40 cellular contexts compared by ENCODE assay signal in the genomic region with DNA sequence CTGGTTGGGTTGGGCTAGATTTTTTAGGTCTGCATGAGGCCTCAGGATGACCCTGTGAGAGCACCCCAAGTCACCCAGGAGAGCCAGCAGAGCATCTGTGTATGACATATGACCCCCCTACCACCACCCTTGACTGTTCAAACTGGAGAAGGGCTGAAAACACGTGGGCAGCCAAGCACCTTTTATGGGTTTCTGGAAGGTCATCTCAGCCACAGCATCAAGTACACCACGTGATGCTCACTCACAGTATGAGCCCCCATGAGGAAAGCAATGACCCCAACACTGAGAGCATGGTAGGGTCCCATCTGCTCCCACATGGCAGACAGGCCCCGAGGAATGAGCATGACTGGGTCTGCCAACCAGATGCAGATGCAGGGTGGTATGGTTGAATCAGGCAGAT.
"Had no signal": no experiment of that assay in that cellular context is flagged by ENCODE, and none has a peak within 500 bp of the region (broad histone marks: within the 10 kb centered on the region; RNA-seq: fewer than 3 reads in every experiment).

No MANE protein-coding gene starts in this region.

- H3K4me3 Mint-ChIP-seq: activated CD4-positive, alpha-beta memory T cell treated with anti-CD3 and anti-CD28 coated beads, Interleukin-2, amount 10 ng/mL, durations not matched to agents 7 days and 5 days; activated CD4-positive, alpha-beta T cell treated with anti-CD3 and anti-CD28 coated beads for 36 hours; activated CD4-positive, alpha-beta T cell treated with anti-CD3 and anti-CD28 coated beads, Interleukin-2, amount 10 ng/mL, durations not matched to agents 7 days and 5 days; activated CD8-positive, alpha-beta memory T cell treated with anti-CD3 and anti-CD28 coated beads, Interleukin-2, amount 10 ng/mL, durations not matched to agents 7 days and 5 days; activated CD8-positive, alpha-beta T cell treated with anti-CD3 and anti-CD28 coated beads, Interleukin-2, amount 10 ng/mL, durations not matched to agents 7 days and 5 days; activated naive CD4-positive, alpha-beta T cell treated with anti-CD3 and anti-CD28 coated beads, Interleukin-2, amount 10 ng/mL, durations not matched to agents 7 days and 5 days; activated naive CD4-positive, alpha-beta T cell treated with anti-CD3 and anti-CD28 coated beads, Interleukin-2, amount 50 U/mL, for 24 hours; activated naive CD8-positive, alpha-beta T cell; activated naive CD8-positive, alpha-beta T cell treated with anti-CD3 and anti-CD28 coated beads, Interleukin-2, amount 10 ng/mL, durations not matched to agents 7 days and 5 days; activated naive CD8-positive, alpha-beta T cell treated with anti-CD3 and anti-CD28 coated beads, Interleukin-2, amount 50 U/mL, for 24 hours; activated T-cell treated with anti-CD3 and anti-CD28 coated beads, Interleukin-2, amount 50 U/mL, for 24 hours; brain; central memory CD8-positive, alpha-beta T cell; T-helper 1 cell treated with Interleukin-12 subunit alpha and Interleukin-12 subunit beta and Interleukin-4 antibody, amounts not matched to agents 30 μg/mL and 1 μg/mL, for 36 hours; T-helper 2 cell treated with Interferon-gamma antibody and Interleukin-4, amounts not matched to agents 5 μg/mL and 100 μg/mL, for 36 hours; WTC11 had no signal

- H3K27ac ChIP-seq: ascending aorta, cardiac muscle cell, WERI-Rb-1 had no signal

- H3K27me3 Mint-ChIP-seq: activated CD4-positive, alpha-beta T cell treated with anti-CD3 and anti-CD28 coated beads for 36 hours; activated CD8-positive, alpha-beta memory T cell treated with anti-CD3 and anti-CD28 coated beads, Interleukin-2, amount 10 ng/mL, durations not matched to agents 7 days and 5 days; activated naive CD4-positive, alpha-beta T cell treated with anti-CD3 and anti-CD28 coated beads, Interleukin-2, amount 50 U/mL, for 24 hours; activated naive CD8-positive, alpha-beta T cell; activated naive CD8-positive, alpha-beta T cell treated with anti-CD3 and anti-CD28 coated beads, Interleukin-2, amount 10 ng/mL, durations not matched to agents 7 days and 5 days; activated naive CD8-positive, alpha-beta T cell treated with anti-CD3 and anti-CD28 coated beads, Interleukin-2, amount 50 U/mL, for 24 hours; activated T-cell treated with anti-CD3 and anti-CD28 coated beads, Interleukin-2, amount 50 U/mL, for 24 hours; central memory CD8-positive, alpha-beta T cell had no signal

- H3K36me3 ChIP-seq: ascending aorta, cardiac muscle cell, WERI-Rb-1 had no signal

- DNase-seq: activated CD4-positive, alpha-beta memory T cell treated with anti-CD3 and anti-CD28 coated beads, Interleukin-2, amount 10 ng/mL, durations not matched to agents 7 days and 5 days; activated CD4-positive, alpha-beta T cell treated with anti-CD3 and anti-CD28 coated beads for 1 hour; activated CD4-positive, alpha-beta T cell treated with anti-CD3 and anti-CD28 coated beads for 36 hours; activated CD4-positive, alpha-beta T cell treated with anti-CD3 and anti-CD28 coated beads for 48 hours; activated CD4-positive, alpha-beta T cell treated with anti-CD3 and anti-CD28 coated beads, Interleukin-2, amount 10 ng/mL, durations not matched to agents 7 days and 5 days; activated CD4-positive, alpha-beta T cell treated with anti-CD3 and anti-CD28 coated beads, Interleukin-2, amount 50 U/mL, for 48 hours; activated CD4-positive, CD25-positive, alpha-beta regulatory T cell; activated CD8-positive, alpha-beta memory T cell treated with anti-CD3 and anti-CD28 coated beads for 24 hours; activated CD8-positive, alpha-beta memory T cell treated with anti-CD3 and anti-CD28 coated beads, Interleukin-2, amount 10 ng/mL, durations not matched to agents 7 days and 5 days; activated CD8-positive, alpha-beta memory T cell treated with anti-CD3 and anti-CD28 coated beads, Interleukin-2, amount 50 U/mL, for 48 hours; activated CD8-positive, alpha-beta T cell treated with anti-CD3 and anti-CD28 coated beads, Interleukin-2, amount 10 ng/mL, durations not matched to agents 7 days and 5 days; activated effector memory CD4-positive, alpha-beta T cell treated with Interleukin-2 at 50 U/mL for 16 hours; activated gamma-delta T cell; activated naive CD4-positive, alpha-beta T cell treated with anti-CD3 and anti-CD28 coated beads, Interleukin-2, amount 10 ng/mL, durations not matched to agents 7 days and 5 days; activated naive CD4-positive, alpha-beta T cell treated with Interleukin-2 at 50 U/mL for 16 hours; activated naive CD8-positive, alpha-beta T cell treated with anti-CD3 and anti-CD28 coated beads, Interleukin-2, amount 10 ng/mL, durations not matched to agents 7 days and 5 days; activated naive CD8-positive, alpha-beta T cell treated with anti-CD3 and anti-CD28 coated beads, Interleukin-2, amount 50 U/mL, for 24 hours; activated T-cell treated with anti-CD3 and anti-CD28 coated beads, Interleukin-2, amount 50 U/mL, for 24 hours; activated T-cell treated with anti-CD3 and anti-CD28 coated beads, Interleukin-2, amount 50 U/mL, for 48 hours; amygdala; anterior cingulate cortex; caudate nucleus; cerebellar nuclear complex; T-helper 1 cell; T-helper 2 cell; T-helper 9 cell; WERI-Rb-1 had no signal

- H3K4me1 ChIP-seq: ascending aorta had no signal

- FAIRE-seq: bronchial epithelial cell, TTC549 had no signal

- H3K27ac Mint-ChIP-seq: activated CD4-positive, alpha-beta memory T cell treated with anti-CD3 and anti-CD28 coated beads, Interleukin-2, amount 10 ng/mL, durations not matched to agents 7 days and 5 days; activated CD4-positive, alpha-beta T cell treated with anti-CD3 and anti-CD28 coated beads for 36 hours; activated CD4-positive, alpha-beta T cell treated with anti-CD3 and anti-CD28 coated beads, Interleukin-2, amount 10 ng/mL, durations not matched to agents 7 days and 5 days; activated CD8-positive, alpha-beta memory T cell treated with anti-CD3 and anti-CD28 coated beads, Interleukin-2, amount 10 ng/mL, durations not matched to agents 7 days and 5 days; activated CD8-positive, alpha-beta T cell treated with anti-CD3 and anti-CD28 coated beads, Interleukin-2, amount 10 ng/mL, durations not matched to agents 7 days and 5 days; activated naive CD4-positive, alpha-beta T cell treated with anti-CD3 and anti-CD28 coated beads, Interleukin-2, amount 10 ng/mL, durations not matched to agents 7 days and 5 days; activated naive CD4-positive, alpha-beta T cell treated with anti-CD3 and anti-CD28 coated beads, Interleukin-2, amount 50 U/mL, for 24 hours; activated naive CD8-positive, alpha-beta T cell; activated naive CD8-positive, alpha-beta T cell treated with anti-CD3 and anti-CD28 coated beads, Interleukin-2, amount 10 ng/mL, durations not matched to agents 7 days and 5 days; activated naive CD8-positive, alpha-beta T cell treated with anti-CD3 and anti-CD28 coated beads, Interleukin-2, amount 50 U/mL, for 24 hours; activated T-cell treated with anti-CD3 and anti-CD28 coated beads, Interleukin-2, amount 50 U/mL, for 24 hours; activated T-helper 2 cell treated with anti-CD3 and anti-CD28 coated beads, Interferon-gamma antibody, Interleukin-2, Interleukin-4, amounts not matched to agents 10 μg/mL and 5 μg/mL and 100 μg/mL, durations not matched to agents 14 hours and 24 hours and 36 hours; brain; T-helper 1 cell treated with Interleukin-12 subunit alpha and Interleukin-12 subunit beta and Interleukin-4 antibody, amounts not matched to agents 30 μg/mL and 1 μg/mL, for 36 hours; T-helper 2 cell treated with Interferon-gamma antibody and Interleukin-4, amounts not matched to agents 5 μg/mL and 100 μg/mL, for 36 hours; WTC11 had no signal

- H3K27me3 ChIP-seq: ascending aorta, cardiac muscle cell had no signal

- H3K36me3 Mint-ChIP-seq: activated CD8-positive, alpha-beta memory T cell treated with anti-CD3 and anti-CD28 coated beads, Interleukin-2, amount 10 ng/mL, durations not matched to agents 7 days and 5 days; activated naive CD4-positive, alpha-beta T cell treated with anti-CD3 and anti-CD28 coated beads, Interleukin-2, amount 10 ng/mL, durations not matched to agents 7 days and 5 days; activated naive CD8-positive, alpha-beta T cell; brain had no signal

- H3K4me1 Mint-ChIP-seq: activated naive CD4-positive, alpha-beta T cell treated with anti-CD3 and anti-CD28 coated beads, Interleukin-2, amount 10 ng/mL, durations not matched to agents 7 days and 5 days; brain had no signal

- ATAC-seq: activated CD4-positive, alpha-beta T cell treated with anti-CD3 and anti-CD28 coated beads for 36 hours; activated CD4-positive, CD25-positive, alpha-beta regulatory T cell treated with anti-CD3 and anti-CD28 coated beads, Interleukin-2, amount 50 U/mL, for 24 hours; activated CD8-positive, alpha-beta memory T cell treated with anti-CD3 and anti-CD28 coated beads, Interleukin-2, amount 10 ng/mL, durations not matched to agents 7 days and 5 days; activated CD8-positive, alpha-beta T cell treated with anti-CD3 and anti-CD28 coated beads, Interleukin-2, amount 10 ng/mL, durations not matched to agents 7 days and 5 days; activated naive CD8-positive, alpha-beta T cell treated with anti-CD3 and anti-CD28 coated beads, Interleukin-2, amount 50 U/mL, for 24 hours; WTC11 had no signal

- H3K4me3 ChIP-seq: ascending aorta, cardiac muscle cell had no signal
